ENCODE assay signal across 8 cellular contexts in the genomic region with DNA sequence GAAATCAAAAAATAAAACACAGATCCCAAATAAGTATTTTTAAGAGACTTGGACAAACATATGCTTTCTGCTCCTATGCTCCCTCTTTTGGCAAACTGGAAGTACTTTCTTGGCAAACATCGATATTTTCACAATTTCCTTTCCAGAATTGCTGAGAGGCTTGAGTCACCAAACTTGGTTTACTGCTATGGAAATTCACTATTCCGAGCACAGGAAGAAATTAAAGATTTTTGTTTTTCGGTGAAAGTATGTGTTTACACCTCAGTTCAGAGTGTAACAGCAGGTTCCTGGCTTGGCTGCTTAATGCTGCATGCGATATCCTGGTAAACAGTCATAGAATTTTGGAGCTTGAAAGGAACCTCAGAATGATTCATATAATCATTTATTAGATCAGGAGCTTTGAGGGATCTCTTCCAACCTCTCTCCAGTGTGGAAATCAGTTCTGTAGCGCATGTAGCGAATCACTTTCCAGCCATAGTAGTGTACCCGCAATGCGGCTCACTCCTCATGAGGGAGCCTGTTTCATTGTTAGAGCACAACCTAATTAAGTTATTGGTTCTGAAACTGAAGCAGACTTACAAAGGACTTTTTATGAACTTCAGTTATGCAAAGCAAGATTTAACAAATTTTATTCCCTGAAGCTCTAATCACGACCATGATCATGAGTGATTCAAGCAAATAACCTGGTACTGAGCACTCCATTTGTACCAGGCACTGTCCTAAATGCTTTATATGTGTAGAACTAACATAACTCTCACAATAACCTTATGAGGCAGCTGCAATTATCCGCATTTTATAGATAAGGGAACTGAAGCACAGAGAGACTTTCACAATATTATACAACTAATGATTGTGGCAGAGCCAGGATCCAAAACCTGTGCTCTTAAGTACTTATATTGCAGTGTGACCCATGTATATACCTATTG. TPM values are rescaled to one million over a fixed set of nuclear protein-coding genes. Genes with fewer than 3 reads are reported as not detected.
DNase-seq lines count a peak whose midpoint lies in the region; ATAC-seq and TF ChIP-seq lines count a peak whose summit lies in the region.

No MANE protein-coding gene starts in this region.

- H3K4me3 ChIP-seq in duodenal mucosa (ENCODE audit: low read depth in 1 of 2, low read length in 2 of 2) (peak overlapping the region; percentile 45 to 56), mucosa of descending colon (no peak overlapping the region)

- peak; percentile 81 for ATAC-seq in mucosa of descending colon
- no peak for ATAC-seq in GM19395 (IDR thresholded peaks at IDR 0.05; ENCODE audit: unreplicated experiment)
- ATAC-seq in HG03095 (IDR thresholded peaks at IDR 0.05; ENCODE audit: unreplicated experiment), result no peak

- H3K27ac ChIP-seq in duodenal mucosa (ENCODE audit: low read depth, low read length), result no peak overlapping the region

- H3K9me3 ChIP-seq in duodenal mucosa (ENCODE audit: control insufficient read depth in 1 of 2, low read length in 2 of 2) (no peaks in the 10 kb centered on the region), mucosa of descending colon (no peaks in the 10 kb centered on the region)

- peak overlapping the region in 1 of 2 donors; percentile 22 for H3K9ac ChIP-seq in duodenal mucosa (ENCODE audit: low read depth in 1 of 2, low read length in 2 of 2)

- H3K36me3 ChIP-seq in duodenal mucosa (ENCODE audit: control insufficient read depth in 1 of 2, insufficient read depth in 2 of 2, low read length in 2 of 2) (no peaks in the 10 kb centered on the region), mucosa of descending colon (ENCODE audit: low read depth) (no peaks in the 10 kb centered on the region)

- DNase-seq in EH (ENCODE audit: low read depth), result peak; percentile 86
- peak; percentile 52 to 75 for DNase-seq in NCI-H446 (lab: John Stamatoyannopoulos, UW)
- DNase-seq in mucosa of descending colon, result peak in 1 of 3 donors; percentile 31
- DNase-seq in activated CD4-positive, CD25-positive, alpha-beta regulatory T cell treated with anti-CD3 and anti-CD28 coated beads, Interleukin-2, amount 50 U/mL, for 72 hours, result no peak
- DNase-seq in NCI-H1417 treated with DMSO at 0.1 percent for 48 hours (lab: John Stamatoyannopoulos, UW), result no peak

- H3K4me1 ChIP-seq in duodenal mucosa (ENCODE audit: control insufficient read depth in 1 of 2, insufficient read depth in 2 of 2, low read length in 2 of 2) (peaks cover 13% of the 10 kb centered on the region in 2 donors), mucosa of descending colon (ENCODE audit: low read depth) (peaks cover 2% of the 10 kb centered on the region)

- intact Hi-C loops in mucosa of descending colon (cut with DNase I, micrococcal nuclease), result no loop called here

- peak; percentile 34 for TF ChIP-seq CTCF in mucosa of descending colon (IDR thresholded peaks at IDR 0.05)

- no peaks in the 10 kb centered on the region for H3K27me3 ChIP-seq in duodenal mucosa (ENCODE audit: control insufficient read depth in 1 of 2, insufficient read depth in 2 of 2, low read length in 2 of 2)

RNA-seq across cellular contexts. Expression of a gene that starts 56.4 kb away (rescaled TPM):
- total RNA-seq in mucosa of descending colon, result 100 to 1,000 TPM; 242 to 287 (median 259) TPM

Comparison
In these comparisons a context has a peak if more than half of its experiments do, and no peak if none do; other contexts are left out.
1. DNase-seq: peak in EH (single experiment) and NCI-H446 (2 of 2); none in activated CD4-positive, CD25-positive, alpha-beta regulatory T cell treated with anti-CD3 and anti-CD28 coated beads, Interleukin-2, amount 50 U/mL, for 72 hours (single experiment) and NCI-H1417 treated with DMSO at 0.1 percent for 48 hours (single experiment).